8 cellular contexts compared by ENCODE assay signal in the genomic region with DNA sequence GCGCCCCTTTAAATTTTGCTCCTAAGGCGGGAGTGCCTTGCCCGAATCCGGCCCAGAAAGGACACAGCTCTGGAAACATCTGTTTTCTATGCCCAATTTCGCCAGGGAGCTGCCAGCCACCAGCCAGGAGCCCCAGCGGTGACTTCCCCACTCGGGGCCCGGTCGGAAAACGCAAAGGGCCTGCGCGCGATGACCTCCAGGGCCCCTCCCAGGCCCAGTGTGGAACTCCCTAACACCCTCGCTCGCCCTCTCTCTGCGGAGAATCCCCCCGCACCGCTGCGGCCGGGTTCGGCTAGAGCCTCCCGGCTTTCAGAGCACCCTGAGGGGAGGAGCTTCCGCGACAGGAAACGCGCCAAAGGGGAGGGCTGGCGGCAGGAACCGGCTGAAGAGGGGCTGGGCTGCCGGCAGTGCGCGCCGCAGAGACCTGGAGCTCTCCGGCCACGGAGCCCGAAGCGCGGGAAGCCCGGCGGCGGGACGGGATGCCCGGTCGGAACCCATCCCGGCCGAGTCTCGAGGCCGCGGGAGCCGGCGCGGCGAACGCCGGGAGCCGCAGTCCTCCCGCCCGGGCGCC. TPM values are rescaled to one million over a fixed set of nuclear protein-coding genes. Genes with fewer than 3 reads are reported as not detected.
A peak's percentile ranks its signal among the peaks of the same experiment; 100 is the strongest.
DNase-seq lines count a peak whose midpoint lies in the region; ATAC-seq and TF ChIP-seq lines count a peak whose summit lies in the region.

No MANE protein-coding gene starts in this region.

- H3K9me3 ChIP-seq in ES-I3 (ENCODE audit: control insufficient read depth, insufficient read depth, low read length) (no peaks in the 10 kb centered on the region), RWPE2 (ENCODE audit: severe bottlenecking) (no peaks in the 10 kb centered on the region), neuron (ENCODE audit: low read length) (no peaks in the 10 kb centered on the region)

- DNase-seq in H4 (ENCODE audit: low spot score) (peak; percentile 69), LNCaP clone FGC (ENCODE audit: low read depth) (peak; percentile 35), RWPE2 (ENCODE audit: low spot score) (peak; percentile 86), foreskin keratinocyte (peak; percentile 58 to 78), stromal cell of bone marrow (ENCODE audit: low read depth) (peak; percentile 74)
- peak; percentile 94 for DNase-seq in activated effector memory CD4-positive, alpha-beta T cell treated with anti-CD3 and anti-CD28 coated beads, Interleukin-2, amount 50 U/mL, for 16 hours

- H3K27ac ChIP-seq in RWPE2 (ENCODE audit: poor library complexity, severe bottlenecking) (peak overlapping the region; percentile 69), foreskin keratinocyte (peak overlapping the region; percentile 56)

- H3K27me3 ChIP-seq in RWPE2 (ENCODE audit: insufficient read depth, poor library complexity, severe bottlenecking) (no peaks in the 10 kb centered on the region), foreskin keratinocyte (no peaks in the 10 kb centered on the region), neuron (ENCODE audit: insufficient read depth, low read length) (no peaks in the 10 kb centered on the region)

- no peaks in the 10 kb centered on the region for H3K4me1 ChIP-seq in ES-I3 (ENCODE audit: insufficient read depth, low read length)
- no peaks in the 10 kb centered on the region for H3K4me1 ChIP-seq in RWPE2 (ENCODE audit: insufficient read depth, poor library complexity, severe bottlenecking)
- no peaks in the 10 kb centered on the region for H3K4me1 ChIP-seq in foreskin keratinocyte
- peaks cover 6% of the 10 kb centered on the region for H3K4me1 ChIP-seq in neuron (ENCODE audit: insufficient read depth, low read length)

- TF ChIP-seq CTCF in LNCaP clone FGC (IDR thresholded peaks at IDR 0.05; ENCODE audit: control insufficient read depth, extremely low read depth, insufficient read depth): no peak
- no peak for TF ChIP-seq CTCF in RWPE2 (IDR thresholded peaks at IDR 0.05; ENCODE audit: poor library complexity, severe bottlenecking)
- TF ChIP-seq CTCF in foreskin keratinocyte (conservative IDR thresholded peaks at IDR 0.05): peak; percentile 20

- peak overlapping the region; percentile 86 for H2AFZ ChIP-seq in neuron (ENCODE audit: low read depth, low read length)

- peak overlapping the region; percentile 87 for H3K4me3 ChIP-seq in LNCaP clone FGC (ENCODE audit: low read depth, low read length)
- peak overlapping the region; percentile 79 for H3K4me3 ChIP-seq in RWPE2 (ENCODE audit: severe bottlenecking)
- H3K4me3 ChIP-seq in neuron (ENCODE audit: low read length): peak overlapping the region; percentile 71

- ATAC-seq in RWPE2 (ENCODE audit: low read depth): peak; percentile 86
- peak; percentile 86 for ATAC-seq in foreskin keratinocyte

- H3K9ac ChIP-seq in ES-I3 (ENCODE audit: low read depth, low read length): peak overlapping the region; percentile 90

- H3K36me3 ChIP-seq in ES-I3 (ENCODE audit: insufficient read depth, low read length) (no peaks in the 10 kb centered on the region), RWPE2 (ENCODE audit: low read depth) (peaks cover 25% of the 10 kb centered on the region), neuron (ENCODE audit: insufficient read depth, low read length) (peaks cover 9% of the 10 kb centered on the region)

RNA-seq across cellular contexts. Expression of gene CLSPN, which starts 0.5 kb away (rescaled TPM):
- total RNA-seq in H4 (2014; rRNA removed; shearing (Covaris generic)): 13.8 and 14.2 TPM in 2 replicates
- 37.4 and 45.6 TPM in 2 replicates for total RNA-seq in foreskin keratinocyte
- polyA plus RNA-seq in foreskin keratinocyte: 3.5 and 5.0 TPM in 2 replicates

RNA-seq across cellular contexts. Expression of gene AGO4, which starts 38.5 kb away (rescaled TPM):
- 0.64 and 1.4 TPM in 2 replicates for total RNA-seq in H4 (2014; rRNA removed; shearing (Covaris generic))
- total RNA-seq in foreskin keratinocyte: 9.3 and 9.9 TPM in 2 replicates
- polyA plus RNA-seq in foreskin keratinocyte: 1.8 and 2.1 TPM in 2 replicates

RNA-seq across cellular contexts. Expression of gene C1orf216, which starts 50.6 kb away (rescaled TPM):
- total RNA-seq in H4 (2014; rRNA removed; shearing (Covaris generic)): 10.7 and 14.7 TPM in 2 replicates
- total RNA-seq in foreskin keratinocyte: 8.6 and 10.0 TPM in 2 replicates
- polyA plus RNA-seq in foreskin keratinocyte: 6.2 and 6.9 TPM in 2 replicates

Comparison
In these comparisons a context has a peak if more than half of its experiments do, and no peak if none do; other contexts are left out.
1. Peak in every context shown above with its lines: DNase-seq, ATAC-seq, H3K4me3 ChIP-seq and H3K27ac ChIP-seq.
2. DNase-seq: peak in every context shown above with its lines; median percentile 94 in activated effector memory CD4-positive, alpha-beta T cell treated with anti-CD3 and anti-CD28 coated beads, Interleukin-2, amount 50 U/mL, for 16 hours; 86 in RWPE2; 74 in stromal cell of bone marrow; 69 in H4; 68 in foreskin keratinocyte; 35 in LNCaP clone FGC.